ENCODE assay signal across 13 cellular contexts in genomic region chr6:31661867-31662723, GRCh38. TPM values are rescaled to one million over a fixed set of nuclear protein-coding genes. Genes with fewer than 3 reads are reported as not detected.
A peak's percentile ranks its signal among the peaks of the same experiment; 100 is the strongest.
DNase-seq lines count a peak whose midpoint lies in the region; ATAC-seq and TF ChIP-seq lines count a peak whose summit lies in the region.
"Had no signal": no experiment of that assay in that cellular context is flagged by ENCODE, and none has a peak within 500 bp of the region (broad histone marks: within the 10 kb centered on the region; RNA-seq: fewer than 3 reads in every experiment).

No MANE protein-coding gene starts in this region.

- H2AFZ ChIP-seq in OCI-LY7 (ENCODE audit: low read length), result no peak overlapping the region

- CTCF ChIA-PET in activated naive CD4-positive, alpha-beta T cell treated with anti-CD3 and anti-CD28 coated beads for 36 hours (lab: Charles Lee), result interaction anchor here (1.0 to 1.7 kb wide), 3 partner anchors 28 to 290 kb away, joined by 3 read pairs; no protein-coding TSS in a partner anchor
- CTCF ChIA-PET in OCI-LY7 (lab: Charles Lee; ENCODE audit: unreplicated experiment), result no interaction called here

- H3K9me3 Mint-ChIP-seq in activated naive CD4-positive, alpha-beta T cell treated with anti-CD3 and anti-CD28 coated beads for 36 hours, result no peaks in the 10 kb centered on the region
- no peaks in the 10 kb centered on the region for H3K9me3 Mint-ChIP-seq in effector memory CD8-positive, alpha-beta T cell
- no peaks in the 10 kb centered on the region for H3K9me3 Mint-ChIP-seq in stimulated activated naive CD8-positive, alpha-beta T cell treated with anti-CD3 and anti-CD28 coated beads, Interleukin-15, amount 100 ng/mL, for 72 hours

- intact Hi-C loops in activated naive CD4-positive, alpha-beta T cell treated with anti-CD3 and anti-CD28 coated beads for 36 hours (cut with micrococcal nuclease), result loop anchor here (5.0 to 10.0 kb wide), 2 partner anchors 260 to 1183 kb away; partner anchors contain the start of genes MICA and PSMB8
- intact Hi-C loops in OCI-LY7 (cut with micrococcal nuclease; ENCODE audit: unreplicated experiment), result no loop called here

- peaks cover 61% of the 10 kb centered on the region for H3K4me1 ChIP-seq in OCI-LY7 (ENCODE audit: insufficient read depth, low read length, poor library complexity, severe bottlenecking)

- peaks cover 61% of the 10 kb centered on the region for H3K36me3 Mint-ChIP-seq in activated naive CD4-positive, alpha-beta T cell treated with anti-CD3 and anti-CD28 coated beads for 36 hours (ENCODE audit: low read depth)
- H3K36me3 Mint-ChIP-seq in effector memory CD8-positive, alpha-beta T cell (ENCODE audit: insufficient read depth), result peaks cover 41% of the 10 kb centered on the region

- peaks cover 74% of the 10 kb centered on the region for H3K4me1 Mint-ChIP-seq in activated naive CD4-positive, alpha-beta T cell treated with anti-CD3 and anti-CD28 coated beads for 36 hours (ENCODE audit: low read depth)
- H3K4me1 Mint-ChIP-seq in effector memory CD8-positive, alpha-beta T cell (ENCODE audit: low read depth in 2 of 2), result peaks cover 67 to 70% of the 10 kb centered on the region in 2 donors
- H3K4me1 Mint-ChIP-seq in stimulated activated naive CD8-positive, alpha-beta T cell treated with anti-CD3 and anti-CD28 coated beads, Interleukin-15, amount 100 ng/mL, for 72 hours, result peaks cover 85% of the 10 kb centered on the region

- ATAC-seq in effector memory CD8-positive, alpha-beta T cell (replicated peaks), result no peak
- ATAC-seq in stimulated activated naive CD8-positive, alpha-beta T cell treated with anti-CD3 and anti-CD28 coated beads, Interleukin-15, amount 100 ng/mL, for 72 hours, result no peak
- no peak for ATAC-seq in HG03045 (IDR thresholded peaks at IDR 0.05; ENCODE audit: unreplicated experiment)
- ATAC-seq: left cardiac atrium had no signal

- no TSS peak for BruUV-seq in OCI-LY7 (replicated peaks; lab: Mats Ljungman, UMichigan)

- TF ChIP-seq CTCF in OCI-LY7 (conservative IDR thresholded peaks at IDR 0.05; ENCODE audit: low read length), result 0 out of 2 replicates have a peak, but pooled peaks have one; percentile 12

- peaks cover 44% of the 10 kb centered on the region for H3K79me2 ChIP-seq in OCI-LY7 (ENCODE audit: insufficient read depth, low read depth, low read length)

- H3K4me3 Mint-ChIP-seq in activated naive CD4-positive, alpha-beta T cell treated with anti-CD3 and anti-CD28 coated beads for 36 hours, result peak overlapping the region; percentile 40
- H3K4me3 Mint-ChIP-seq in effector memory CD8-positive, alpha-beta T cell, result peak overlapping the region; percentile 87 to 97
- peak overlapping the region; percentile 51 to 66 for H3K4me3 Mint-ChIP-seq in stimulated activated naive CD8-positive, alpha-beta T cell treated with anti-CD3 and anti-CD28 coated beads, Interleukin-15, amount 100 ng/mL, for 72 hours

- H3K9me2 ChIP-seq in OCI-LY7 (ENCODE audit: insufficient read depth, low read length), result no peaks in the 10 kb centered on the region

- no peaks in the 10 kb centered on the region for H3K9me3 ChIP-seq in OCI-LY7 (ENCODE audit: low read length)
- H3K9me3 ChIP-seq: breast epithelium, tibial nerve had no signal

- peak overlapping the region; percentile 86 for H3K27ac Mint-ChIP-seq in activated naive CD4-positive, alpha-beta T cell treated with anti-CD3 and anti-CD28 coated beads for 36 hours
- peak overlapping the region in 1 of 2 donors; percentile 77 for H3K27ac Mint-ChIP-seq in effector memory CD8-positive, alpha-beta T cell
- peak overlapping the region in 1 of 2 donors; percentile 90 for H3K27ac Mint-ChIP-seq in stimulated activated naive CD8-positive, alpha-beta T cell treated with anti-CD3 and anti-CD28 coated beads, Interleukin-15, amount 100 ng/mL, for 72 hours

- H4K20me1 ChIP-seq in OCI-LY7 (ENCODE audit: insufficient read depth, low read length), result 0 out of 2 replicates have a peak, but pooled peaks cover 3% of the 10 kb centered on the region

- no peak overlapping the region for H3K4me3 ChIP-seq in OCI-LY7 (ENCODE audit: low read depth, low read length, poor library complexity, severe bottlenecking)
- H3K4me3 ChIP-seq: tibial nerve had no signal

- peak overlapping the region; percentile 19 for H3K27ac ChIP-seq in OCI-LY7 (ENCODE audit: low read depth, low read length, poor library complexity, severe bottlenecking)

- no peaks in the 10 kb centered on the region for H3K27me3 Mint-ChIP-seq in activated naive CD4-positive, alpha-beta T cell treated with anti-CD3 and anti-CD28 coated beads for 36 hours (ENCODE audit: low read depth)
- no peaks in the 10 kb centered on the region for H3K27me3 Mint-ChIP-seq in effector memory CD8-positive, alpha-beta T cell
- no peaks in the 10 kb centered on the region for H3K27me3 Mint-ChIP-seq in stimulated activated naive CD8-positive, alpha-beta T cell treated with anti-CD3 and anti-CD28 coated beads, Interleukin-15, amount 100 ng/mL, for 72 hours

- peak overlapping the region; percentile 97 for H3K4me2 ChIP-seq in OCI-LY7 (ENCODE audit: low read length)

- no peak for DNase-seq in activated naive CD4-positive, alpha-beta T cell treated with anti-CD3 and anti-CD28 coated beads for 36 hours
- DNase-seq in activated naive CD4-positive, alpha-beta T cell (lab: John Stamatoyannopoulos, UW), result no peak
- DNase-seq in OCI-LY7 (ENCODE audit: low spot score) (no peak), COLO829 (ENCODE audit: low spot score) (no peak)
- no peak for DNase-seq in effector memory CD8-positive, alpha-beta T cell
- DNase-seq in stimulated activated naive CD8-positive, alpha-beta T cell treated with anti-CD3 and anti-CD28 coated beads, Interleukin-15, amount 100 ng/mL, for 72 hours, result no peak
- no peak for DNase-seq in NK-92 treated with Interleukin-12 subunit alpha and Interleukin-12 subunit beta, amount 100 ng/mL, for 24 hours (lab: John Stamatoyannopoulos, UW)
- DNase-seq: left cardiac atrium; NCI-H2029 treated with DMSO at 0.1 percent for 48 hours; stimulated activated CD4-positive, alpha-beta T cell treated with anti-CD3 and anti-CD28 coated beads, Interleukin-4, amount 100 ng/mL, for 4 hours had no signal

- POLR2A ChIA-PET in OCI-LY7 (lab: Charles Lee), result interaction anchor here (0.6 to 2.0 kb wide), 6 partner anchors 9 to 309 kb away, joined by 3 to 10 read pairs (median 4); partner anchors contain the start of genes BAG6 and HSPA1B

- H3K36me3 ChIP-seq in OCI-LY7 (ENCODE audit: insufficient read depth, low read length), result peaks cover 39% of the 10 kb centered on the region
- H3K36me3 ChIP-seq: breast epithelium had no signal

RNA-seq across cellular contexts. Expression of gene C6orf47, which starts 1.5 kb away (rescaled TPM):
- total RNA-seq in activated naive CD4-positive, alpha-beta T cell treated with anti-CD3 and anti-CD28 coated beads for 36 hours, result 1 to 10 TPM; 8.8 to 9.0 TPM
- 17.5 and 18.5 TPM in 2 replicates for total RNA-seq in OCI-LY7 (2014; rRNA removed; shearing (Covaris generic))
- total RNA-seq in OCI-LY7 (2022), result 16.7 and 17.4 TPM in 2 replicates

RNA-seq across cellular contexts. Expression of gene GPANK1, which starts 2.7 kb away (rescaled TPM):
- 10 to 100 TPM; 31.2 to 32.4 TPM for total RNA-seq in activated naive CD4-positive, alpha-beta T cell treated with anti-CD3 and anti-CD28 coated beads for 36 hours
- total RNA-seq in OCI-LY7 (2014; rRNA removed; shearing (Covaris generic)), result 34.3 and 50.9 TPM in 2 replicates
- 38.8 and 40.7 TPM in 2 replicates for total RNA-seq in OCI-LY7 (2022)

RNA-seq across cellular contexts. Expression of gene CSNK2B, which starts 3.8 kb away (rescaled TPM):
- total RNA-seq in activated naive CD4-positive, alpha-beta T cell treated with anti-CD3 and anti-CD28 coated beads for 36 hours, result 100 to 1,000 TPM; 215 to 219 TPM
- 207 and 230 TPM in 2 replicates for total RNA-seq in OCI-LY7 (2014; rRNA removed; shearing (Covaris generic))
- total RNA-seq in OCI-LY7 (2022), result 245 and 254 TPM in 2 replicates

RNA-seq across cellular contexts. Expression of gene APOM, which starts 6.4 kb away (rescaled TPM):
- total RNA-seq in activated naive CD4-positive, alpha-beta T cell treated with anti-CD3 and anti-CD28 coated beads for 36 hours, result 1 to 10 TPM; 2.6 to 3.7 TPM
- total RNA-seq in OCI-LY7 (2014; rRNA removed; shearing (Covaris generic)), result 0.13 and 1.5 TPM in 2 replicates
- total RNA-seq in OCI-LY7 (2022), result 2.1 and 3.6 TPM in 2 replicates

RNA-seq across cellular contexts. Expression of gene LY6G5B, which starts 7.7 kb away (rescaled TPM):
- 1 to 10 TPM; 6.4 to 6.5 TPM for total RNA-seq in activated naive CD4-positive, alpha-beta T cell treated with anti-CD3 and anti-CD28 coated beads for 36 hours
- 12.3 and 15.9 TPM in 2 replicates for total RNA-seq in OCI-LY7 (2014; rRNA removed; shearing (Covaris generic))
- total RNA-seq in OCI-LY7 (2022), result 28.7 and 32.0 TPM in 2 replicates

Comparison
In these comparisons a context has a peak if more than half of its experiments do, and no peak if none do; other contexts are left out.
1. H3K4me3 Mint-ChIP-seq: peak in every context shown above with its lines; median percentile 92 in effector memory CD8-positive, alpha-beta T cell; 58 in stimulated activated naive CD8-positive, alpha-beta T cell treated with anti-CD3 and anti-CD28 coated beads, Interleukin-15, amount 100 ng/mL, for 72 hours; 40 in activated naive CD4-positive, alpha-beta T cell treated with anti-CD3 and anti-CD28 coated beads for 36 hours.